In genomic region chr7:107744345-107744750, GRCh38 we compare ENCODE assay signal across 8 cellular contexts. TPM values are rescaled to one million over a fixed set of nuclear protein-coding genes. Genes with fewer than 3 reads are reported as not detected.
A peak's percentile ranks its signal among the peaks of the same experiment; 100 is the strongest.
DNase-seq lines count a peak whose midpoint lies in the region; ATAC-seq and TF ChIP-seq lines count a peak whose summit lies in the region.

No MANE protein-coding gene starts in this region.

- no peaks in the 10 kb centered on the region for H3K9me3 Mint-ChIP-seq in type B pancreatic cell

- no peaks in the 10 kb centered on the region for H3K36me3 ChIP-seq in brain microvascular endothelial cell (replicated peaks)

- peak overlapping the region; percentile 93 for H3K27ac ChIP-seq in brain microvascular endothelial cell

- H3K27me3 Mint-ChIP-seq in type B pancreatic cell: peaks cover 13% of the 10 kb centered on the region

- peak overlapping the region; percentile 81 for H3K4me3 ChIP-seq in GM12865 (ENCODE audit: low read depth, low read length)
- peak overlapping the region; percentile 90 for H3K4me3 ChIP-seq in Jurkat, Clone E6-1 (ENCODE audit: low read length)
- H3K4me3 ChIP-seq in brain microvascular endothelial cell (ENCODE audit: low read depth, low read length): peak overlapping the region; percentile 92
- H3K4me3 ChIP-seq in lower leg skin (ENCODE audit: low read depth, poor library complexity, severe bottlenecking): peak overlapping the region; percentile 99

- no peaks in the 10 kb centered on the region for H3K27me3 ChIP-seq in brain microvascular endothelial cell (replicated peaks)

- TF ChIP-seq CTCF in GM12865 (IDR thresholded peaks at IDR 0.05; ENCODE audit: insufficient read depth, low read depth, low read length, missing control alignments): no peak
- peak; percentile 3 for TF ChIP-seq CTCF in brain microvascular endothelial cell (IDR thresholded peaks at IDR 0.05; ENCODE audit: low read depth, low read length, missing control alignments)
- TF ChIP-seq CTCF in lower leg skin (IDR thresholded peaks at IDR 0.05): no peak
- no peak for TF ChIP-seq CTCF in type B pancreatic cell (conservative IDR thresholded peaks at IDR 0.05)

- peak; percentile 41 for ATAC-seq in GM21723 (IDR thresholded peaks at IDR 0.05; ENCODE audit: unreplicated experiment)

- in situ Hi-C loops in brain microvascular endothelial cell (cut with HindIII; ENCODE audit: low pct_ligation_motif_present, low sequenced_read_pairs): no loop called here

- WGBS in lower leg skin, 2 donors: 1 to 2% methylated on average over 18 to 22 of the region's 22 CpGs

- peak overlapping the region; percentile 98 for H3K27ac Mint-ChIP-seq in type B pancreatic cell

- no peak for TF ChIP-seq POLR2A in lower leg skin (IDR thresholded peaks at IDR 0.05)

- H3K36me3 Mint-ChIP-seq in type B pancreatic cell: no peaks in the 10 kb centered on the region

- H3K4me1 Mint-ChIP-seq in type B pancreatic cell (ENCODE audit: unreplicated experiment): peaks cover 13% of the 10 kb centered on the region

- DNase-seq in GM12865 (ENCODE audit: low read depth) (no peak), brain microvascular endothelial cell (no peak), lower leg skin (ENCODE audit: low spot score in 2 of 2) (no peak), type B pancreatic cell (ENCODE audit: extremely low spot score, unreplicated experiment) (no peak), hepatic stellate cell (ENCODE audit: low spot score) (no peak), medulla oblongata (ENCODE audit: extremely low spot score) (no peak)
- no peak for DNase-seq in Jurkat, Clone E6-1 (ENCODE audit: low read depth, low spot score)

- H3K4me3 Mint-ChIP-seq in type B pancreatic cell: peak overlapping the region; percentile 98

- intact Hi-C loops in lower leg skin (cut with DNase I; ENCODE audit: low total_unique reads): loop anchor here (5.0 kb wide), 1 partner anchor 133 kb away; no protein-coding TSS in a partner anchor

RNA-seq across cellular contexts. Expression of gene CBLL1, which starts 0.4 kb away (rescaled TPM):
- 39.3 TPM for polyA plus RNA-seq in Jurkat, Clone E6-1 (2012; ENCODE audit: insufficient read depth, insufficient read length)
- total RNA-seq in lower leg skin (10 to 100 TPM; 32.2 to 66.4 (median 42.6) TPM), type B pancreatic cell (ENCODE audit: low replicate concordance) (25.0 and 28.3 TPM in 2 replicates)

RNA-seq across cellular contexts. Expression of gene SLC26A3, which starts 58.7 kb away (rescaled TPM):
- polyA plus RNA-seq in Jurkat, Clone E6-1 (2012; ENCODE audit: insufficient read depth, insufficient read length): not detected
- total RNA-seq in lower leg skin (under 1 TPM in 1 of 4 donors, not detected in 3; 0.13 TPM), type B pancreatic cell (ENCODE audit: low replicate concordance) (4.7 and 14.3 TPM in 2 replicates)
